In genomic region chr19:16088985-16089846, GRCh38 we compare ENCODE assay signal across 11 cellular contexts. TPM values are rescaled to one million over a fixed set of nuclear protein-coding genes. Genes with fewer than 3 reads are reported as not detected.
DNase-seq lines count a peak whose midpoint lies in the region; ATAC-seq and TF ChIP-seq lines count a peak whose summit lies in the region.
"Had no signal": no experiment of that assay in that cellular context is flagged by ENCODE, and none has a peak within 500 bp of the region (broad histone marks: within the 10 kb centered on the region; RNA-seq: fewer than 3 reads in every experiment).

No MANE protein-coding gene starts in this region.

- WGBS in hepatocyte (ENCODE audit: low lambda C conversion rate, missing lambda C conversion rate): 70% methylated on average over 11 of the region's 11 CpGs

- H3K4me3 ChIP-seq in hepatocyte (no peak overlapping the region), rectal smooth muscle tissue (ENCODE audit: low read length) (no peak overlapping the region), WERI-Rb-1 (ENCODE audit: low read depth, low read length) (no peak overlapping the region)

- DNase-seq in Calu3 (peak; percentile 58), SW480 (ENCODE audit: low spot score) (peak; percentile 53), hepatocyte (ENCODE audit: low spot score) (no peak), WERI-Rb-1 (no peak), NCI-H1436 (lab: John Stamatoyannopoulos, UW) (no peak), NCI-H1092 (lab: John Stamatoyannopoulos, UW) (no peak)
- DNase-seq: activated CD4-positive, alpha-beta T cell treated with anti-CD3 and anti-CD28 coated beads for 36 hours; amniotic stem cell had no signal

- no peaks in the 10 kb centered on the region for H3K9me3 Mint-ChIP-seq in Calu3 (ENCODE audit: low read depth, unreplicated experiment)

- TF ChIP-seq CTCF in Calu3 (IDR thresholded peaks at IDR 0.05; ENCODE audit: unreplicated experiment) (no peak), hepatocyte (IDR thresholded peaks at IDR 0.05; ENCODE audit: poor library complexity) (no peak), WERI-Rb-1 (IDR thresholded peaks at IDR 0.05; ENCODE audit: low read depth, low read length) (no peak)

- H3K27ac ChIP-seq in hepatocyte (peak overlapping the region; percentile 92), rectal smooth muscle tissue (ENCODE audit: low read depth, low read length) (peak overlapping the region; percentile 15), WERI-Rb-1 (no peak overlapping the region)

- H3K9me3 ChIP-seq in hepatocyte (ENCODE audit: low read depth): no peaks in the 10 kb centered on the region
- no peaks in the 10 kb centered on the region for H3K9me3 ChIP-seq in WERI-Rb-1 (ENCODE audit: severe bottlenecking)

- no peaks in the 10 kb centered on the region for H3K9me2 ChIP-seq in hepatocyte (replicated peaks; ENCODE audit: insufficient read depth)

- H3K4me1 ChIP-seq in hepatocyte (ENCODE audit: insufficient read depth): peaks cover 22% of the 10 kb centered on the region
- H3K4me1 ChIP-seq in rectal smooth muscle tissue (ENCODE audit: control insufficient read depth, insufficient read depth, low read length): peaks cover 6% of the 10 kb centered on the region

- BruUV-seq in Calu3 (replicated peaks; lab: Mats Ljungman, UMichigan): TSS peak; percentile 93

- H3K79me2 ChIP-seq in hepatocyte: peaks cover 56% of the 10 kb centered on the region

- peak overlapping the region; percentile 55 for H3K4me3 Mint-ChIP-seq in Calu3 (ENCODE audit: low read depth, unreplicated experiment)
- H3K4me3 Mint-ChIP-seq: activated CD4-positive, alpha-beta T cell treated with anti-CD3 and anti-CD28 coated beads for 36 hours had no signal

- peaks cover 85% of the 10 kb centered on the region for H3K36me3 Mint-ChIP-seq in Calu3 (ENCODE audit: insufficient read depth, unreplicated experiment)

- no peak for ATAC-seq in GM19324 (IDR thresholded peaks at IDR 0.05; ENCODE audit: low FRiP score, unreplicated experiment)
- ATAC-seq: activated CD4-positive, alpha-beta T cell treated with anti-CD3 and anti-CD28 coated beads for 36 hours had no signal

- intact Hi-C loops in Calu3 (cut with micrococcal nuclease; ENCODE audit: unreplicated experiment): loop anchor here (1.0 kb wide), 1 partner anchor 22 kb away; the partner anchor contains the start of gene RAB8A

- H3K27me3 ChIP-seq in hepatocyte: no peaks in the 10 kb centered on the region
- H3K27me3 ChIP-seq in rectal smooth muscle tissue (ENCODE audit: control insufficient read depth, insufficient read depth, low read length): no peaks in the 10 kb centered on the region
- H3K27me3 ChIP-seq in WERI-Rb-1 (ENCODE audit: insufficient read depth, low read depth, severe bottlenecking): no peaks in the 10 kb centered on the region

- H2AFZ ChIP-seq in hepatocyte: no peak overlapping the region

- H3K27ac Mint-ChIP-seq in Calu3 (ENCODE audit: unreplicated experiment): peak overlapping the region; percentile 95
- H3K27ac Mint-ChIP-seq: activated CD4-positive, alpha-beta T cell treated with anti-CD3 and anti-CD28 coated beads for 36 hours had no signal

- H3K4me1 Mint-ChIP-seq in Calu3 (ENCODE audit: low read depth, unreplicated experiment): peaks cover 34% of the 10 kb centered on the region

- H3K4me2 ChIP-seq in hepatocyte: peak overlapping the region; percentile 17

- peaks cover 26% of the 10 kb centered on the region for H4K20me1 ChIP-seq in hepatocyte (ENCODE audit: insufficient read depth, poor library complexity, severe bottlenecking)

- CTCF ChIA-PET in Calu3 (lab: Charles Lee): interaction anchor here (0.5 to 2.3 kb wide), 9 partner anchors 10 to 737 kb away, joined by 3 to 9 read pairs (median 4); no protein-coding TSS in a partner anchor

- H3K36me3 ChIP-seq in hepatocyte (replicated peaks; ENCODE audit: insufficient read depth, low read depth): peaks cover 14% of the 10 kb centered on the region
- H3K36me3 ChIP-seq in rectal smooth muscle tissue (ENCODE audit: control insufficient read depth, insufficient read depth, low read length): peaks cover 68% of the 10 kb centered on the region
- H3K36me3 ChIP-seq in WERI-Rb-1: peaks cover 97% of the 10 kb centered on the region

- no peaks in the 10 kb centered on the region for H3K27me3 Mint-ChIP-seq in Calu3 (ENCODE audit: unreplicated experiment)
- H3K27me3 Mint-ChIP-seq: activated CD4-positive, alpha-beta T cell treated with anti-CD3 and anti-CD28 coated beads for 36 hours had no signal

- H3K9ac ChIP-seq in rectal smooth muscle tissue (ENCODE audit: low read length): no peak overlapping the region

RNA-seq across cellular contexts. Expression of gene TPM4, which starts 12.9 kb away (rescaled TPM):
- total RNA-seq in Calu3 (2022) (219 and 224 TPM in 2 replicates), hepatocyte (405 and 417 TPM in 2 replicates)
- polyA plus RNA-seq in hepatocyte: 337 and 344 TPM in 2 replicates

RNA-seq across cellular contexts. Expression of gene RAB8A, which starts 22.5 kb away (rescaled TPM):
- total RNA-seq in Calu3 (2022): 76.6 and 77.3 TPM in 2 replicates
- 60.2 and 77.0 TPM in 2 replicates for total RNA-seq in hepatocyte
- 84.4 and 89.5 TPM in 2 replicates for polyA plus RNA-seq in hepatocyte

RNA-seq across cellular contexts. Expression of gene HSH2D, which starts 54.3 kb away (rescaled TPM):
- total RNA-seq in Calu3 (2022) (29.5 and 50.6 TPM in 2 replicates), hepatocyte (4.0 and 6.1 TPM in 2 replicates)
- polyA plus RNA-seq in hepatocyte: 3.5 and 3.7 TPM in 2 replicates
- total RNA-seq: pulmonary artery endothelial cell had no signal

Comparison
In these comparisons a context has a peak if more than half of its experiments do, and no peak if none do; other contexts are left out.
1. DNase-seq: peak in Calu3 (single experiment) and SW480 (single experiment); none in hepatocyte (single experiment), WERI-Rb-1 (single experiment), NCI-H1436 (single experiment) and NCI-H1092 (single experiment).